ENCODE assay signal across 8 cellular contexts in genomic region chr17:28949185-28950016, GRCh38. TPM values are rescaled to one million over a fixed set of nuclear protein-coding genes. Genes with fewer than 3 reads are reported as not detected.
A peak's percentile ranks its signal among the peaks of the same experiment; 100 is the strongest.
DNase-seq lines count a peak whose midpoint lies in the region; ATAC-seq and TF ChIP-seq lines count a peak whose summit lies in the region.

No MANE protein-coding gene starts in this region.

- H3K9me3 ChIP-seq in SJCRH30 (replicated peaks) (no peaks in the 10 kb centered on the region), ovary (no peaks in the 10 kb centered on the region), tibial nerve (no peaks in the 10 kb centered on the region)

- peaks cover 42% of the 10 kb centered on the region for H3K4me1 Mint-ChIP-seq in HFFc6 (ENCODE audit: low read depth)
- peaks cover 44% of the 10 kb centered on the region for H3K4me1 Mint-ChIP-seq in activated naive CD4-positive, alpha-beta T cell treated with anti-CD3 and anti-CD28 coated beads, Interleukin-2, amount 10 ng/mL, durations not matched to agents 7 days and 5 days

- H3K4me1 ChIP-seq in SJCRH30 = peaks cover 19% of the 10 kb centered on the region
- peaks cover 12% of the 10 kb centered on the region for H3K4me1 ChIP-seq in ovary (ENCODE audit: insufficient read depth)
- H3K4me1 ChIP-seq in tibial nerve = peaks cover 0 to 56% (median 49%) of the 10 kb centered on the region in 4 donors

- H3K27ac Mint-ChIP-seq in HFFc6 = peak overlapping the region; percentile 96
- H3K27ac Mint-ChIP-seq in activated naive CD4-positive, alpha-beta T cell treated with anti-CD3 and anti-CD28 coated beads, Interleukin-2, amount 10 ng/mL, durations not matched to agents 7 days and 5 days = peak overlapping the region; percentile 97

- H3K36me3 Mint-ChIP-seq in HFFc6 (ENCODE audit: low read depth) = peaks cover 18% of the 10 kb centered on the region
- H3K36me3 Mint-ChIP-seq in activated naive CD4-positive, alpha-beta T cell treated with anti-CD3 and anti-CD28 coated beads, Interleukin-2, amount 10 ng/mL, durations not matched to agents 7 days and 5 days = peaks cover 34% of the 10 kb centered on the region

- DNase-seq in AML-193 (lab: John Stamatoyannopoulos, UW) = peak; percentile 76 to 81
- DNase-seq in HFFc6 = peak; percentile 66
- DNase-seq in SJCRH30 = peak; percentile 60 to 67
- DNase-seq in activated naive CD4-positive, alpha-beta T cell treated with anti-CD3 and anti-CD28 coated beads, Interleukin-2, amount 10 ng/mL, durations not matched to agents 7 days and 5 days = peak; percentile 68
- DNase-seq in Right ventricle myocardium inferior (ENCODE audit: missing footprints) = peak; percentile 89
- peak; percentile 49 to 70 (median 68) for DNase-seq in ovary
- DNase-seq in tibial nerve (ENCODE audit: low spot score in 2 of 2) = peak in 1 of 2 donors; percentile 59

- CTCF ChIA-PET in activated naive CD4-positive, alpha-beta T cell treated with anti-CD3 and anti-CD28 coated beads, Interleukin-2, amount 10 ng/mL, durations not matched to agents 7 days and 5 days (lab: Charles Lee) = interaction anchor here (0.9 to 4.1 kb wide), 12 partner anchors 12 to 223 kb away, joined by 3 to 21 read pairs (median 4); partner anchors contain the start of genes DHRS13, FLOT2 and TLCD1

- intact Hi-C loops in Right ventricle myocardium inferior (cut with DNase I) = loop anchor here (5.0 kb wide), 3 partner anchors 52 to 612 kb away; partner anchors contain the start of genes BLTP2, FLOT2, IFT20 and TNFAIP1
- intact Hi-C loops in ovary (cut with DNase I) = loop anchor here in 2 of 4 donors (5.0 kb wide), 1 partner anchor 612 kb away; the partner anchor contains the start of genes IFT20 (in 2 of the 2) and TNFAIP1 (in 2 of the 2)

- H3K27ac ChIP-seq in SJCRH30 (peak overlapping the region; percentile 64), ovary (peak overlapping the region; percentile 1 to 75), tibial nerve (peak overlapping the region; percentile 91 to 96 (median 92))

- no peak for TF ChIP-seq CTCF in HFFc6 (IDR thresholded peaks at IDR 0.05)
- no peak for TF ChIP-seq CTCF in ovary (IDR thresholded peaks at IDR 0.05)
- TF ChIP-seq CTCF in tibial nerve (IDR thresholded peaks at IDR 0.05) = no peak

- H3K9me3 Mint-ChIP-seq in HFFc6 = no peaks in the 10 kb centered on the region
- H3K9me3 Mint-ChIP-seq in activated naive CD4-positive, alpha-beta T cell treated with anti-CD3 and anti-CD28 coated beads, Interleukin-2, amount 10 ng/mL, durations not matched to agents 7 days and 5 days = no peaks in the 10 kb centered on the region

- H3K27me3 ChIP-seq in SJCRH30 (no peaks in the 10 kb centered on the region), ovary (no peaks in the 10 kb centered on the region), tibial nerve (no peaks in the 10 kb centered on the region)

- TF ChIP-seq POLR2A in ovary (IDR thresholded peaks at IDR 0.05) = no peak
- TF ChIP-seq POLR2A in tibial nerve (IDR thresholded peaks at IDR 0.05) = peak in 1 of 2 donors; percentile 4

- no peak for TF ChIP-seq EP300 in ovary (IDR thresholded peaks at IDR 0.05)
- TF ChIP-seq EP300 in tibial nerve (IDR thresholded peaks at IDR 0.05) = peak in 1 of 2 donors; percentile 41

- 0 to 1% (median 0%) methylated on average over 44 to 61 of the region's 61 CpGs for WGBS in ovary, 3 donors
- WGBS in tibial nerve, 2 donors = 0 to 1% methylated on average over 48 to 61 of the region's 61 CpGs

- peaks cover 24% of the 10 kb centered on the region for H3K36me3 ChIP-seq in SJCRH30
- no peaks in the 10 kb centered on the region for H3K36me3 ChIP-seq in ovary
- no peaks in the 10 kb centered on the region for H3K36me3 ChIP-seq in tibial nerve

- ATAC-seq in Right ventricle myocardium inferior (no peak), HG03135 (IDR thresholded peaks at IDR 0.05; ENCODE audit: unreplicated experiment) (no peak)

- H3K4me3 Mint-ChIP-seq in HFFc6 = peak overlapping the region; percentile 99
- peak overlapping the region; percentile 94 for H3K4me3 Mint-ChIP-seq in activated naive CD4-positive, alpha-beta T cell treated with anti-CD3 and anti-CD28 coated beads, Interleukin-2, amount 10 ng/mL, durations not matched to agents 7 days and 5 days

- H3K27me3 Mint-ChIP-seq in HFFc6 (ENCODE audit: insufficient read depth) = no peaks in the 10 kb centered on the region
- H3K27me3 Mint-ChIP-seq in activated naive CD4-positive, alpha-beta T cell treated with anti-CD3 and anti-CD28 coated beads, Interleukin-2, amount 10 ng/mL, durations not matched to agents 7 days and 5 days = peaks cover 3% of the 10 kb centered on the region

- peak overlapping the region; percentile 79 for H3K4me3 ChIP-seq in SJCRH30
- H3K4me3 ChIP-seq in ovary = peak overlapping the region; percentile 68
- H3K4me3 ChIP-seq in tibial nerve = peak overlapping the region; percentile 81 to 99 (median 88)

RNA-seq across cellular contexts. Expression of gene PHF12, which starts 1.9 kb away (rescaled TPM):
- total RNA-seq in HFFc6 (2021; fragmentation: NEBNext Ultra II Directional; extraction: Animal tissue kit (Norgen Biotek cat#: 25700)) = 10 to 100 TPM; 26.4 to 33.6 (median 29.8) TPM
- total RNA-seq in SJCRH30 (2014; rRNA removed; shearing (Covaris generic)) = 48.5 and 49.9 TPM in 2 replicates
- 18.3 TPM for total RNA-seq in Right ventricle myocardium inferior
- total RNA-seq in ovary = 10 to 100 TPM; 39.8 to 62.7 (median 48.8) TPM
- 10 to 100 TPM; 22.7 to 28.1 TPM for polyA plus RNA-seq in ovary
- 10 to 100 TPM; 45.7 to 95.1 (median 49.6) TPM for total RNA-seq in tibial nerve

RNA-seq across cellular contexts. Expression of gene DHRS13, which starts 46.5 kb away (rescaled TPM):
- total RNA-seq in HFFc6 (2021; fragmentation: NEBNext Ultra II Directional; extraction: Animal tissue kit (Norgen Biotek cat#: 25700)) = 1 to 10 TPM; 1.5 to 3.0 (median 2.2) TPM
- 25.6 and 27.0 TPM in 2 replicates for total RNA-seq in SJCRH30 (2014; rRNA removed; shearing (Covaris generic))
- 3.0 TPM for total RNA-seq in Right ventricle myocardium inferior
- total RNA-seq in ovary = 10 to 100 TPM in 1 of 7 donors, 1 to 10 TPM in 6; 7.3 to 13.8 (median 8.1) TPM
- polyA plus RNA-seq in ovary = 1 to 10 TPM; 3.7 to 5.1 TPM
- total RNA-seq in tibial nerve = 10 to 100 TPM in 1 of 4 donors, 1 to 10 TPM in 3; 2.4 to 21.9 (median 8.8) TPM

RNA-seq across cellular contexts. Expression of gene FLOT2, which starts 51.9 kb away (rescaled TPM):
- 10 to 100 TPM; 46.7 to 85.7 (median 77.9) TPM for total RNA-seq in HFFc6 (2021; fragmentation: NEBNext Ultra II Directional; extraction: Animal tissue kit (Norgen Biotek cat#: 25700))
- 44.7 and 46.4 TPM in 2 replicates for total RNA-seq in SJCRH30 (2014; rRNA removed; shearing (Covaris generic))
- total RNA-seq in Right ventricle myocardium inferior (118 TPM), ovary (10 to 100 TPM; 29.3 to 82.3 (median 75.0) TPM), tibial nerve (10 to 100 TPM; 54.8 to 84.9 (median 65.2) TPM)
- polyA plus RNA-seq in ovary = 10 to 100 TPM; 39.3 to 44.7 TPM

RNA-seq across cellular contexts. Expression of gene SEZ6, which starts 56.4 kb away (rescaled TPM):
- not detected for total RNA-seq in HFFc6 (2021; fragmentation: NEBNext Ultra II Directional; extraction: Animal tissue kit (Norgen Biotek cat#: 25700))
- 16.1 and 20.5 TPM in 2 replicates for total RNA-seq in SJCRH30 (2014; rRNA removed; shearing (Covaris generic))
- total RNA-seq in Right ventricle myocardium inferior = not detected
- total RNA-seq in ovary = not detected
- polyA plus RNA-seq in ovary = not detected
- not detected for total RNA-seq in tibial nerve

Comparison
In these comparisons a context has a peak if more than half of its experiments do, and no peak if none do; other contexts are left out.
1. H3K27ac ChIP-seq: peak in every context shown above with its lines; median percentile 92 in tibial nerve; 64 in SJCRH30; 38 in ovary.